ENCODE assay signal across 4 cellular contexts in the genomic region with DNA sequence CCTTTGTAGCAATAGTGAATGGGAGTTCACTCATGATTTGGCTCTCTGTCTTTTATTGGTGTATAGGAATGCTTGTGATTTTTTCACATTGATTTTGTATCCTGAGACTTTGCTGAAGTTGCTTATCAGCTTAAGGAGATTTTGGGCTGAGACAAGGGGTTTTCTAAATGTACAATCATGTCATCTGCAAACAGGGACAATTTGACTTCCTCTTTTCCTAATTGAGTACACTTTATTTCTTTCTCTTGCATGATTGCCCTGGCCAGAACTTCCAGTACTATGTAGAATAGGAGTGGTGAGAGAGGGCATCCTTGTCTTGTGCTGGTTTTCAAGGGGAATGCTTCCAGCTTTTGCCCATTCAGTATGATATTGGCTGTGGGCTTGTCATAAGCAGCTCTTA. TPM values are rescaled to one million over a fixed set of nuclear protein-coding genes. Genes with fewer than 3 reads are reported as not detected.
"Had no signal": no experiment of that assay in that cellular context is flagged by ENCODE, and none has a peak within 500 bp of the region (broad histone marks: within the 10 kb centered on the region; RNA-seq: fewer than 3 reads in every experiment).

No MANE protein-coding gene starts in this region.

RNA-seq across cellular contexts. Expression of gene PGLYRP3, which starts 3.3 kb away (rescaled TPM):
- total RNA-seq: LHCN-M2, M059J, MCF 10A, NCI-H460 had no signal

RNA-seq across cellular contexts. Expression of gene PGLYRP4, which starts 32.6 kb away (rescaled TPM):
- total RNA-seq: LHCN-M2, M059J, MCF 10A, NCI-H460 had no signal

RNA-seq across cellular contexts. Expression of gene S100A9, which starts 41.6 kb away (rescaled TPM):
- total RNA-seq: LHCN-M2 had no signal

RNA-seq across cellular contexts. Expression of gene LORICRIN, which starts 56.5 kb away (rescaled TPM):
- total RNA-seq: LHCN-M2, M059J, MCF 10A, NCI-H460 had no signal

RNA-seq across cellular contexts. Expression of gene S100A12, which starts 59.4 kb away (rescaled TPM):
- total RNA-seq: LHCN-M2, M059J, MCF 10A, NCI-H460 had no signal
